Comparison of ENCODE assay signal across 22 cellular contexts in the genomic region with DNA sequence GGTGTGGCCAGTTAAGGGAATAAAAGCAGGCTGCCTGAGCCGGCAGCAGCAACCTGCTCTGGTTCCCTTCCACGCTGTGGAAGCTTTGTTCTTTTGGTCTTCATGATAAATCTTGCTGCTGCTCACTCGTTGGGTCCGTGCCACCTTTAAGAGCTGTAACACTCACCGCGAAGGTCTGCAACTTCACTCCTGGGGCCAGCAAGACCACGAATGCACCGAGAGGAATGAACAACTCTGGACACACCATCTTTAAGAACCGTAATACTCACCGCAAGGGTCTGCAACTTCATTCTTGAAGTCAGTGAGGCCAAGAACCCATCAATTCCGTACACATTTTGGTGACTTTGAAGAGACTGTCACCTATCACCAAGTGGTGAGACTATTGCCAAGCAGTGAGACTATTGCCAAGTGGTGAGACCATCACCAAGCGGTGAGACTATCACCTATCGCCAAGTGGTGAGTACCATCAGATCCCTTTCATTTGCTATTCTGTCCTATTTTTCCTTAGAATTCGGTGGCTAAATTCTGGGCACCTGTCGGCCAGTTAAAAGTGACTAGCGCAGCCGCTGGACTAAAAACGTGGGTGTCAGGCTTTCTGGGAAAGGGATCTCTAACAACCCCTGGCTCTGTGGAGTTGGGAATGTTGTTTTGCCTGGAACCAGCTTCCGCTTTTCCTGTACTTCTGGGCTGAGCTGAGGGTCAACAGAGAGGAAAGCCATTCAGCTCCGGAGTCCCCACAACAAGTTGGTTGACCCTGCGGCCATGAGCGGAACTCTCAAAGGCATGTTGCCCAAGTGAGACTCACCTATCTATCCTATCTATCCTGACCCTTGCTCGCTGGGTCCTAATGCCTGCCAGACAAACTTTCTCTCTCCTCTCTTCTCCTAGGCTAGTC. TPM values are rescaled to one million over a fixed set of nuclear protein-coding genes. Genes with fewer than 3 reads are reported as not detected.
DNase-seq lines count a peak whose midpoint lies in the region; ATAC-seq and TF ChIP-seq lines count a peak whose summit lies in the region.
"Had no signal": no experiment of that assay in that cellular context is flagged by ENCODE, and none has a peak within 500 bp of the region (broad histone marks: within the 10 kb centered on the region; RNA-seq: fewer than 3 reads in every experiment).

A gene with protein sequence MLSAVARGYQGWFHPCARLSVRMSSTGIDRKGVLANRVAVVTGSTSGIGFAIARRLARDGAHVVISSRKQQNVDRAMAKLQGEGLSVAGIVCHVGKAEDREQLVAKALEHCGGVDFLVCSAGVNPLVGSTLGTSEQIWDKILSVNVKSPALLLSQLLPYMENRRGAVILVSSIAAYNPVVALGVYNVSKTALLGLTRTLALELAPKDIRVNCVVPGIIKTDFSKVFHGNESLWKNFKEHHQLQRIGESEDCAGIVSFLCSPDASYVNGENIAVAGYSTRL (plus strand): TSS at position 48 of the 895 bp plus-strand sequence. CDS start 2,501 bp downstream, outside the sequence.

- no peaks in the 10 kb centered on the region for H3K27me3 ChIP-seq in GM23338 (ENCODE audit: insufficient read depth)
- no peaks in the 10 kb centered on the region for H3K27me3 ChIP-seq in Karpas-422 (ENCODE audit: low read length)
- H3K27me3 ChIP-seq in body of pancreas, result no peaks in the 10 kb centered on the region
- H3K27me3 ChIP-seq in osteoblast (ENCODE audit: insufficient read depth, low read length), result peaks cover 10% of the 10 kb centered on the region
- H3K27me3 ChIP-seq: SJSA1 had no signal

- H2AFZ ChIP-seq in GM23338 (0 out of 2 replicates have a peak within 1 kb of the TSS, but pooled peaks have one; percentile 28), Karpas-422 (ENCODE audit: low read length) (no peak within 1 kb of the TSS), osteoblast (ENCODE audit: low read length) (no peak within 1 kb of the TSS)

- H3K27me3 Mint-ChIP-seq in GM23338 (ENCODE audit: insufficient read depth, low read depth, poor library complexity) (peaks cover 13% of the 10 kb centered on the region), natural killer cell (ENCODE audit: low read depth in 2 of 2) (no peaks in the 10 kb centered on the region)
- H3K27me3 Mint-ChIP-seq: activated T-cell treated with anti-CD3 and anti-CD28 coated beads, Interleukin-2, amount 50 U/mL, for 24 hours; T-cell had no signal

- H3K9me3 Mint-ChIP-seq in GM23338, result peaks cover 10% of the 10 kb centered on the region
- H3K9me3 Mint-ChIP-seq in natural killer cell, result no peaks in the 10 kb centered on the region
- H3K9me3 Mint-ChIP-seq: activated T-cell treated with anti-CD3 and anti-CD28 coated beads, Interleukin-2, amount 50 U/mL, for 24 hours had no signal

- H3K27ac Mint-ChIP-seq in GM23338 (no peak within 1 kb of the TSS), natural killer cell (no peak within 1 kb of the TSS)
- H3K27ac Mint-ChIP-seq: activated T-cell treated with anti-CD3 and anti-CD28 coated beads, Interleukin-2, amount 50 U/mL, for 24 hours; stimulated activated memory B cell treated with anti-CD40 and anti-IgM and Interleukin-4, amounts not matched to agents 10 μg/mL and 1 μg/mL and 100 μg/mL, for 72 hours; T-cell had no signal

- ATAC-seq in GM23338 (no peak), body of pancreas (no peak), natural killer cell (no peak), HG03571 (IDR thresholded peaks at IDR 0.05; ENCODE audit: unreplicated experiment) (no peak)
- ATAC-seq: right cardiac atrium; stimulated activated memory B cell treated with anti-CD40 and anti-IgM and Interleukin-4, amounts not matched to agents 10 μg/mL and 1 μg/mL and 100 μg/mL, for 72 hours; T-cell had no signal

- DNase-seq in GM23338 (ENCODE audit: low spot score), result peak; percentile 31
- peak; percentile 58 for DNase-seq in Karpas-422
- peak in 2 of 4 donors; percentile 54 to 61 for DNase-seq in body of pancreas
- peak; percentile 9 for DNase-seq in osteoblast (ENCODE audit: insufficient read length, low spot score, missing footprints)
- DNase-seq in natural killer cell, result no peak
- DNase-seq in NCI-H2171 treated with DMSO at 0.1 percent for 48 hours (lab: John Stamatoyannopoulos, UW), result no peak
- DNase-seq: activated T-cell treated with anti-CD3 and anti-CD28 coated beads, Interleukin-2, amount 50 U/mL, for 24 hours; C1 segment of cervical spinal cord; lower lobe of right lung; NCI-H1092 treated with DMSO at 0.1 percent for 48 hours; NCI-H187; NCI-H2171; NCI-H524; posterior cingulate gyrus; right cardiac atrium; stimulated activated CD4-positive, alpha-beta T cell treated with anti-CD3 and anti-CD28 coated beads, Interleukin-4, amount 100 ng/mL, for 24 hours; T-cell had no signal

- TF ChIP-seq POLR2A in body of pancreas (IDR thresholded peaks at IDR 0.05), result peak in 2 of 3 donors; percentile 45 to 86

- H3K4me1 Mint-ChIP-seq in GM23338, result peaks cover 13% of the 10 kb centered on the region
- H3K4me1 Mint-ChIP-seq in natural killer cell, result peaks cover 7 to 13% of the 10 kb centered on the region in 2 donors

- no peak within 1 kb of the TSS for H3K27ac ChIP-seq in GM23338 (ENCODE audit: low read depth)
- no peak within 1 kb of the TSS for H3K27ac ChIP-seq in Karpas-422 (ENCODE audit: low read length)
- H3K27ac ChIP-seq in body of pancreas, result no peak within 1 kb of the TSS
- H3K27ac ChIP-seq in osteoblast (ENCODE audit: low read depth, low read length), result no peak within 1 kb of the TSS
- H3K27ac ChIP-seq: lower lobe of right lung, SJSA1 had no signal

- peaks cover 10% of the 10 kb centered on the region for H3K4me1 ChIP-seq in GM23338 (ENCODE audit: insufficient read depth)
- H3K4me1 ChIP-seq in Karpas-422 (ENCODE audit: low read length), result peaks cover 3% of the 10 kb centered on the region; the same call in 1 of the 2 replicates
- peaks cover 20% of the 10 kb centered on the region for H3K4me1 ChIP-seq in body of pancreas
- H3K4me1 ChIP-seq in osteoblast (ENCODE audit: insufficient read depth, low read length), result peaks cover 23% of the 10 kb centered on the region
- H3K4me1 ChIP-seq: SJSA1 had no signal

- peaks cover 3% of the 10 kb centered on the region; the same call in 1 of the 2 replicates for H3K9me3 ChIP-seq in Karpas-422 (ENCODE audit: low read length)
- H3K9me3 ChIP-seq in body of pancreas, result no peaks in the 10 kb centered on the region
- no peaks in the 10 kb centered on the region for H3K9me3 ChIP-seq in osteoblast (ENCODE audit: low read depth, low read length)
- H3K9me3 ChIP-seq: lower lobe of right lung, SJSA1 had no signal

- H3K4me3 Mint-ChIP-seq in GM23338 (no peak within 1 kb of the TSS; the same call in 2 of the 3 replicates), natural killer cell (no peak within 1 kb of the TSS)
- H3K4me3 Mint-ChIP-seq: activated T-cell treated with anti-CD3 and anti-CD28 coated beads, Interleukin-2, amount 50 U/mL, for 24 hours; stimulated activated memory B cell treated with anti-CD40 and anti-IgM and Interleukin-4, amounts not matched to agents 10 μg/mL and 1 μg/mL and 100 μg/mL, for 72 hours; T-cell had no signal

- H3K79me2 ChIP-seq in GM23338 (replicated peaks; ENCODE audit: insufficient read depth) (no peaks in the 10 kb centered on the region), Karpas-422 (ENCODE audit: low read length) (no peaks in the 10 kb centered on the region), osteoblast (ENCODE audit: insufficient read depth, low read length) (no peaks in the 10 kb centered on the region)

- intact Hi-C loops in body of pancreas (cut with DNase I) (no loop called here), natural killer cell (cut with micrococcal nuclease) (no loop called here)

- no peaks in the 10 kb centered on the region for H4K20me1 ChIP-seq in GM23338 (replicated peaks; ENCODE audit: insufficient read depth)
- no peaks in the 10 kb centered on the region for H4K20me1 ChIP-seq in Karpas-422 (ENCODE audit: insufficient read depth, low read depth, low read length)
- no peaks in the 10 kb centered on the region for H4K20me1 ChIP-seq in osteoblast (ENCODE audit: insufficient read depth, low read length)

- H3K36me3 Mint-ChIP-seq in GM23338 (ENCODE audit: low read depth) (peaks cover 4% of the 10 kb centered on the region; the same call in 1 of the 3 replicates), natural killer cell (no peaks in the 10 kb centered on the region)
- H3K36me3 Mint-ChIP-seq: stimulated activated memory B cell treated with anti-CD40 and anti-IgM and Interleukin-4, amounts not matched to agents 10 μg/mL and 1 μg/mL and 100 μg/mL, for 72 hours; T-cell had no signal

- H3K4me2 ChIP-seq in GM23338 (no peak within 1 kb of the TSS), Karpas-422 (ENCODE audit: low read depth, low read length, poor library complexity, severe bottlenecking) (no peak within 1 kb of the TSS), osteoblast (ENCODE audit: insufficient read depth, low read length) (no peak within 1 kb of the TSS)

- H3K4me3 ChIP-seq in GM23338 (no peak within 1 kb of the TSS), Karpas-422 (ENCODE audit: low read length) (no peak within 1 kb of the TSS), body of pancreas (no peak within 1 kb of the TSS), osteoblast (ENCODE audit: insufficient read depth, low read length) (no peak within 1 kb of the TSS)
- H3K4me3 ChIP-seq: lower lobe of right lung, SJSA1 had no signal

- TF ChIP-seq CTCF in GM23338 (conservative IDR thresholded peaks at IDR 0.05; ENCODE audit: low read depth in 2 of 2), result no peak
- TF ChIP-seq CTCF in body of pancreas (IDR thresholded peaks at IDR 0.05), result no peak
- no peak for TF ChIP-seq CTCF in osteoblast (IDR thresholded peaks at IDR 0.05; ENCODE audit: extremely low read depth, low read depth, low read length)
- TF ChIP-seq CTCF in natural killer cell (IDR thresholded peaks at IDR 0.05), result no peak

- H3F3A ChIP-seq in GM23338 (replicated peaks; ENCODE audit: low read depth), result no peaks in the 10 kb centered on the region

- no peaks in the 10 kb centered on the region for H3K36me3 ChIP-seq in GM23338 (ENCODE audit: insufficient read depth)
- no peaks in the 10 kb centered on the region for H3K36me3 ChIP-seq in Karpas-422 (ENCODE audit: insufficient read depth, low read length)
- H3K36me3 ChIP-seq in body of pancreas (replicated peaks in 1 of 2; ENCODE audit: insufficient read depth in 1 of 2, low read depth in 2 of 2), result no peaks in the 10 kb centered on the region
- H3K36me3 ChIP-seq in osteoblast (ENCODE audit: insufficient read depth, low read length), result no peaks in the 10 kb centered on the region
- H3K36me3 ChIP-seq: lower lobe of right lung, SJSA1 had no signal

- H3K9me2 ChIP-seq in GM23338 (ENCODE audit: insufficient read depth), result no peaks in the 10 kb centered on the region
- no peaks in the 10 kb centered on the region for H3K9me2 ChIP-seq in Karpas-422 (replicated peaks; ENCODE audit: insufficient read depth, low read length)

- no peak within 1 kb of the TSS for H3K9ac ChIP-seq in Karpas-422 (ENCODE audit: low read length)

- 78 to 81% methylated on average over 23 of the region's 23 CpGs for WGBS in body of pancreas, 2 donors

RNA-seq across cellular contexts. Expression of the gene that starts here (rescaled TPM):
- total RNA-seq in GM23338 (2014; rRNA removed; shearing (Covaris generic)), result 0.35 and 0.42 TPM in 2 replicates
- polyA plus RNA-seq in GM23338 (2016; fragmentation: Nextera tagmentation; extraction: Ambion mirVana), result 0.48 and 0.92 TPM in 2 replicates
- total RNA-seq in Karpas-422 (2014; rRNA removed; shearing (Covaris generic); ENCODE audit: low replicate concordance), result 2.1 and 19.0 TPM in 2 replicates
- total RNA-seq in body of pancreas (1 to 10 TPM; 1.3 to 3.3 TPM), osteoblast (under 0.01 and 0.29 TPM in 2 replicates), natural killer cell (under 1 TPM in 1 of 3 donors, not detected in 2; 0.50 TPM)
- total RNA-seq: chondrocyte, glomerular endothelial cell, right cardiac atrium had no signal
- polyA plus RNA-seq: right cardiac atrium had no signal

Comparison
In these comparisons a context has a peak if more than half of its experiments do, and no peak if none do; other contexts are left out.
1. Peak in DNase-seq in GM23338; RNA of the gene not detected or under 1 TPM.
2. Peak in DNase-seq in osteoblast; RNA of the gene not detected or under 1 TPM.